ENCODE assay signal across 8 cellular contexts in genomic region chr19:17309198-17309961, GRCh38. TPM values are rescaled to one million over a fixed set of nuclear protein-coding genes. Genes with fewer than 3 reads are reported as not detected.
DNase-seq lines count a peak whose midpoint lies in the region; ATAC-seq and TF ChIP-seq lines count a peak whose summit lies in the region.

DDA1 (plus strand) TSS chr19:17309563; CDS start chr19:17309655, 92 bp downstream.

- H4K20me1 ChIP-seq in hepatocyte (ENCODE audit: insufficient read depth, poor library complexity, severe bottlenecking): peaks cover 7% of the 10 kb centered on the region

- no peak for TF ChIP-seq CTCF in hepatocyte (IDR thresholded peaks at IDR 0.05; ENCODE audit: poor library complexity)

- H2AFZ ChIP-seq in hepatocyte: peak within 1 kb of the TSS; percentile 17

- 3% methylated on average over 33 of the region's 46 CpGs for WGBS in hepatocyte (ENCODE audit: low lambda C conversion rate, missing lambda C conversion rate)

- peak; percentile 99 to 100 for DNase-seq in NCI-H2081 (lab: John Stamatoyannopoulos, UW)
- peak; percentile 97 for DNase-seq in T1000 (lab: John Stamatoyannopoulos, UW)
- DNase-seq in astrocyte of the hippocampus (ENCODE audit: low read depth, low spot score): peak; percentile 100
- DNase-seq in hepatocyte (ENCODE audit: low spot score): peak; percentile 100
- DNase-seq in renal cortical epithelial cell (ENCODE audit: low read depth): peak; percentile 99
- DNase-seq in cortex of kidney (lab: John Stamatoyannopoulos, UW): no peak

- H3K4me1 ChIP-seq in hepatocyte (ENCODE audit: insufficient read depth): peaks cover 23% of the 10 kb centered on the region

- no peaks in the 10 kb centered on the region for H3K36me3 ChIP-seq in hepatocyte (replicated peaks; ENCODE audit: insufficient read depth, low read depth)

- H3K9me3 ChIP-seq in hepatocyte (ENCODE audit: low read depth): no peaks in the 10 kb centered on the region

- ATAC-seq in GM18502 (IDR thresholded peaks at IDR 0.05; ENCODE audit: poor library complexity, unreplicated experiment) (peak; percentile 60), HG02981 (IDR thresholded peaks at IDR 0.05; ENCODE audit: unreplicated experiment) (peak; percentile 53)

- no peaks in the 10 kb centered on the region for H3K27me3 ChIP-seq in hepatocyte

- peaks cover 54% of the 10 kb centered on the region for H3K79me2 ChIP-seq in hepatocyte

- peak within 1 kb of the TSS; percentile 94 for H3K4me2 ChIP-seq in hepatocyte

- peak within 1 kb of the TSS; percentile 56 for H3K4me3 ChIP-seq in hepatocyte

- H3K27ac ChIP-seq in hepatocyte: peak within 1 kb of the TSS; percentile 56

- no peaks in the 10 kb centered on the region for H3K9me2 ChIP-seq in hepatocyte (replicated peaks; ENCODE audit: insufficient read depth)

RNA-seq across cellular contexts. Expression of gene DDA1, which starts in this region (rescaled TPM):
- total RNA-seq in hepatocyte (29.4 and 43.1 TPM in 2 replicates), renal cortical epithelial cell (30.3 and 36.3 TPM in 2 replicates)
- 59.4 and 60.0 TPM in 2 replicates for polyA plus RNA-seq in hepatocyte
